In genomic region chr1:231160851-231161710, GRCh38 we compare ENCODE assay signal across 10 cellular contexts. TPM values are rescaled to one million over a fixed set of nuclear protein-coding genes. Genes with fewer than 3 reads are reported as not detected.
DNase-seq lines count a peak whose midpoint lies in the region; ATAC-seq and TF ChIP-seq lines count a peak whose summit lies in the region.
"Had no signal": no experiment of that assay in that cellular context is flagged by ENCODE, and none has a peak within 500 bp of the region (broad histone marks: within the 10 kb centered on the region; RNA-seq: fewer than 3 reads in every experiment).

No MANE protein-coding gene starts in this region.

- POLR2A ChIA-PET in Caco-2 (lab: Charles Lee): no interaction called here

- no peak overlapping the region for H3K4me3 ChIP-seq in Caco-2 (ENCODE audit: low read depth, low read length)
- peak overlapping the region; percentile 16 to 53 (median 45) for H3K4me3 ChIP-seq in esophagus muscularis mucosa
- no peak overlapping the region for H3K4me3 ChIP-seq in tibial artery

- TF ChIP-seq CTCF in Caco-2 (IDR thresholded peaks at IDR 0.05; ENCODE audit: insufficient read depth in 1 of 2, low read depth in 1 of 2, low read length in 1 of 2, severe bottlenecking in 1 of 2, unreplicated experiment in 1 of 2) (no peak), esophagus muscularis mucosa (IDR thresholded peaks at IDR 0.05) (no peak), tibial artery (IDR thresholded peaks at IDR 0.05) (no peak)

- H3K9me3 Mint-ChIP-seq in Caco-2 (ENCODE audit: unreplicated experiment): no peaks in the 10 kb centered on the region

- CTCF ChIA-PET in Caco-2 (lab: Charles Lee): no interaction called here

- H3K4me1 Mint-ChIP-seq in Caco-2 (ENCODE audit: low read depth, unreplicated experiment): peaks cover under 1% of the 10 kb centered on the region

- ATAC-seq in HG03521 (IDR thresholded peaks at IDR 0.05; ENCODE audit: unreplicated experiment) (no peak), HG02763 (IDR thresholded peaks at IDR 0.05; ENCODE audit: unreplicated experiment) (no peak)

- TF ChIP-seq POLR2A in esophagus muscularis mucosa (IDR thresholded peaks at IDR 0.05; ENCODE audit: low read depth): no peak

- H3K9me3 ChIP-seq in Caco-2: no peaks in the 10 kb centered on the region
- no peaks in the 10 kb centered on the region for H3K9me3 ChIP-seq in esophagus muscularis mucosa
- H3K9me3 ChIP-seq in tibial artery: no peaks in the 10 kb centered on the region
- H3K9me3 ChIP-seq: Peyer's patch had no signal

- no peak overlapping the region for H3K27ac ChIP-seq in esophagus muscularis mucosa (replicated peaks in 1 of 4)
- H3K27ac ChIP-seq in tibial artery: no peak overlapping the region
- H3K27ac ChIP-seq: Peyer's patch had no signal

- H3K36me3 Mint-ChIP-seq in Caco-2 (ENCODE audit: insufficient read depth, unreplicated experiment): no peaks in the 10 kb centered on the region

- WGBS in esophagus muscularis mucosa: 4% methylated on average over 43 of the region's 55 CpGs

- intact Hi-C loops in Caco-2 (cut with micrococcal nuclease; ENCODE audit: unreplicated experiment) (loop anchor here (5.0 kb wide), 1 partner anchor 51 kb away; no protein-coding TSS in a partner anchor), esophagus muscularis mucosa (cut with DNase I) (no loop called here), tibial artery (cut with DNase I; ENCODE audit: low total_unique reads) (no loop called here)

- H3K27me3 Mint-ChIP-seq in Caco-2 (ENCODE audit: insufficient read depth, unreplicated experiment): no peaks in the 10 kb centered on the region

- H3K27me3 ChIP-seq in Caco-2 (replicated peaks; ENCODE audit: control insufficient read depth, insufficient read depth, low read length) (no peaks in the 10 kb centered on the region), esophagus muscularis mucosa (peaks cover 10 to 91% (median 46%) of the 10 kb centered on the region in 4 donors), tibial artery (peaks cover 0 to 79% of the 10 kb centered on the region in 2 donors)

- BruUV-seq in Caco-2 (replicated peaks; lab: Mats Ljungman, UMichigan): no TSS peak

- H3K36me3 ChIP-seq in Caco-2 (ENCODE audit: control insufficient read depth, insufficient read depth, low read length): no peaks in the 10 kb centered on the region
- H3K36me3 ChIP-seq in esophagus muscularis mucosa: no peaks in the 10 kb centered on the region
- no peaks in the 10 kb centered on the region for H3K36me3 ChIP-seq in tibial artery
- H3K36me3 ChIP-seq: Peyer's patch had no signal

- H3K4me1 ChIP-seq in Caco-2 (no peaks in the 10 kb centered on the region), esophagus muscularis mucosa (peaks cover 28 to 33% (median 33%) of the 10 kb centered on the region in 4 donors), tibial artery (peaks cover 0 to 33% (median 26%) of the 10 kb centered on the region in 4 donors)

- no peak for DNase-seq in Caco-2
- peak; percentile 79 for DNase-seq in NCI-H1092 treated with DMSO at 0.1 percent for 48 hours (lab: John Stamatoyannopoulos, UW)
- DNase-seq in esophagus muscularis mucosa (ENCODE audit: extremely low spot score): peak; percentile 91
- DNase-seq in nucleus accumbens (lab: John Stamatoyannopoulos, UW): peak in 30 of 56 donors; percentile 2 to 71 (median 26)
- DNase-seq in tibial artery: no peak
- no peak for DNase-seq in HCEC 1CT
- DNase-seq: aorta, Peyer's patch had no signal

- no peak for TF ChIP-seq EP300 in esophagus muscularis mucosa (IDR thresholded peaks at IDR 0.05)

- H3K27ac Mint-ChIP-seq in Caco-2 (ENCODE audit: unreplicated experiment): no peak overlapping the region

- peak overlapping the region; percentile 67 for H3K4me3 Mint-ChIP-seq in Caco-2 (ENCODE audit: unreplicated experiment)

RNA-seq across cellular contexts. Expression of gene TRIM67, which starts 0.8 kb away (rescaled TPM):
- total RNA-seq in Caco-2 (2022): 0.54 and 0.58 TPM in 2 replicates
- under 1 TPM in 3 of 4 donors, not detected in 1; under 0.01 to 0.42 (median 0.13) TPM for total RNA-seq in esophagus muscularis mucosa
- total RNA-seq: aorta had no signal

Comparison
In these comparisons a context has a peak if more than half of its experiments do, and no peak if none do; other contexts are left out.
1. DNase-seq: peak in NCI-H1092 treated with DMSO at 0.1 percent for 48 hours (single experiment), esophagus muscularis mucosa (single experiment) and nucleus accumbens (30 of 56); none in Caco-2 (0 of 2), tibial artery (0 of 2) and HCEC 1CT (single experiment).
2. H3K4me3 ChIP-seq: peak in esophagus muscularis mucosa (4 of 4); none in Caco-2 (single experiment) and tibial artery (0 of 2).